Comparison of ENCODE assay signal across 8 cellular contexts in the genomic region with DNA sequence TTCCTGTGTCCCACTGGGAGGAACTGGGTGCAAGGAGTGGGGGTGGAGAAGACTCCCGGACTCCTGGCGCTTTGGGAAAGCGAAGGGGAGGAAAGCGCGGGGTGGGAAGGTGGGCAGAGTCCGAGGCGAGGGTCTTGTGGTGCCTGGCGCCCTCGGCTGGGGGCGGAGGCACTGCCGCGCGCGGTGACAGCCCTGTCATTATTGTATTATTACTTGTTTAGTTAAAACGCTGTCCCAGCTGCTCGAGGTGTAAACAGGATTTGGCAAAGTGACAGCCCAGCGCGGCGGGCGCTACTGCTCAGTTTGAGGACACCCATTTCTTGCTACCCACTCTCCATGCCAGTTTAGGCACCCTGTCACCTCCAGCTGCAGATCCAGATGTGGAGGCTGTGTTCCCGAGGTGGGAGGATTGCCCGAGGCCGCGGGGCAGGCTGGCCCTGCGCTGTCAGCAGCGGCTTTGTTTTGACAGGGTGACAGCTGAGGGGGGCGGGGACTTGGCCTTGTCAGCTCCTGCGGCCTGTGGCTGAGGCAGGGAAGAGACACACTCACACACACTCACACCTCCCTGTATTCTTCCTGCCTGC. TPM values are rescaled to one million over a fixed set of nuclear protein-coding genes. Genes with fewer than 3 reads are reported as not detected.
DNase-seq lines count a peak whose midpoint lies in the region; ATAC-seq and TF ChIP-seq lines count a peak whose summit lies in the region.

No MANE protein-coding gene starts in this region.

- ATAC-seq in GM18520 (IDR thresholded peaks at IDR 0.05; ENCODE audit: unreplicated experiment): peak; percentile 30
- ATAC-seq in HG03066 (IDR thresholded peaks at IDR 0.05; ENCODE audit: low read depth, unreplicated experiment): peak; percentile 45
- peak; percentile 82 to 84 for ATAC-seq in lower lobe of right lung

- H3K27ac ChIP-seq in dorsolateral prefrontal cortex (peak overlapping the region; percentile 85 to 100 (median 98)), lower lobe of right lung (peak overlapping the region; percentile 91)

- intact Hi-C loops in dorsolateral prefrontal cortex (cut with DNase I): loop anchor here (1.0 to 10.0 kb wide), 8 partner anchors 36 to 154 kb away; a partner anchor contains a TSS
- intact Hi-C loops in lower lobe of right lung (cut with DNase I): no loop called here

- DNase-seq in A172 (ENCODE audit: low spot score): peak; percentile 74
- DNase-seq in NCI-H345 treated with DMSO at 0.1 percent for 48 hours (lab: John Stamatoyannopoulos, UW; ENCODE audit: unreplicated experiment): peak; percentile 12
- DNase-seq in activated CD4-positive, alpha-beta T cell treated with anti-CD3 and anti-CD28 coated beads, Interleukin-2, amount 50 U/mL, for 48 hours: peak; percentile 85 to 89
- peak; percentile 91 to 96 (median 95) for DNase-seq in dorsolateral prefrontal cortex
- DNase-seq in lower lobe of right lung: peak; percentile 92
- DNase-seq in stimulated activated CD4-positive, alpha-beta T cell treated with anti-CD3 and anti-CD28 coated beads, TNF-alpha, amount 100 ng/mL, for 1 hour (ENCODE audit: low read depth in 3 of 3, low spot score in 1 of 3): peak in 2 of 3 donors; percentile 42 to 56

- H3K9me3 ChIP-seq in lower lobe of right lung: no peaks in the 10 kb centered on the region

- peak in 20 of 56 donors; percentile 1 to 49 (median 12) for TF ChIP-seq CTCF in dorsolateral prefrontal cortex (IDR thresholded peaks at IDR 0.05 in 54 of 56, conservative IDR thresholded peaks at IDR 0.05 in 2 of 56; ENCODE audit: low read depth in 1 of 56, partially characterized antibody in 56 of 56)
- no peak for TF ChIP-seq CTCF in lower lobe of right lung (IDR thresholded peaks at IDR 0.05)

- no peaks in the 10 kb centered on the region for H3K36me3 ChIP-seq in lower lobe of right lung

- H3K27me3 ChIP-seq in dorsolateral prefrontal cortex (no peaks in the 10 kb centered on the region), lower lobe of right lung (ENCODE audit: low read depth) (no peaks in the 10 kb centered on the region)

- H3K4me3 ChIP-seq in dorsolateral prefrontal cortex (peak overlapping the region; percentile 61 to 95 (median 83)), lower lobe of right lung (peak overlapping the region; percentile 80)

- H3K4me1 ChIP-seq in lower lobe of right lung: peaks cover 45% of the 10 kb centered on the region

RNA-seq across cellular contexts. Expression of a gene that starts 1.0 kb away (rescaled TPM):
- total RNA-seq in A172 (2014; rRNA removed; shearing (Covaris generic)): 14.0 and 15.8 TPM in 2 replicates
- 100 to 1,000 TPM in 47 of 120 experiments, 10 to 100 TPM in 73; 45.8 to 193 (median 92.8) TPM for total RNA-seq in dorsolateral prefrontal cortex
- 41.4 TPM for total RNA-seq in lower lobe of right lung

RNA-seq across cellular contexts. Expression of a gene that starts 29.2 kb away (rescaled TPM):
- not detected in 2 replicates for total RNA-seq in A172 (2014; rRNA removed; shearing (Covaris generic))
- under 1 TPM in 1 of 120 experiments, not detected in 119; 0.31 TPM for total RNA-seq in dorsolateral prefrontal cortex
- not detected for total RNA-seq in lower lobe of right lung

Comparison
In these comparisons a context has a peak if more than half of its experiments do, and no peak if none do; other contexts are left out.
1. Peak in every context shown above with its lines: DNase-seq, ATAC-seq, H3K4me3 ChIP-seq and H3K27ac ChIP-seq.
2. DNase-seq: peak in every context shown above with its lines; median percentile 95 in dorsolateral prefrontal cortex; 92 in lower lobe of right lung; 87 in activated CD4-positive, alpha-beta T cell treated with anti-CD3 and anti-CD28 coated beads, Interleukin-2, amount 50 U/mL, for 48 hours; 74 in A172; 49 in stimulated activated CD4-positive, alpha-beta T cell treated with anti-CD3 and anti-CD28 coated beads, TNF-alpha, amount 100 ng/mL, for 1 hour; 12 in NCI-H345 treated with DMSO at 0.1 percent for 48 hours.
3. ATAC-seq: peak in every context shown above with its lines; median percentile 83 in lower lobe of right lung; 45 in HG03066; 30 in GM18520.